ENCODE assay signal across 16 cellular contexts in genomic region chr17:51435171-51435552, GRCh38.
DNase-seq lines count a peak whose midpoint lies in the region; ATAC-seq, FAIRE-seq and TF ChIP-seq lines count a peak whose summit lies in the region.
"Had no signal": no experiment of that assay in that cellular context is flagged by ENCODE, and none has a peak within 500 bp of the region (broad histone marks: within the 10 kb centered on the region; RNA-seq: fewer than 3 reads in every experiment).

No MANE protein-coding gene starts in this region.

- POLR2A ChIA-PET in CD4-positive, alpha-beta T cell (lab: Charles Lee) = no interaction called here

- intact Hi-C loops in CD4-positive, alpha-beta T cell (cut with DNase I, micrococcal nuclease) = no loop called here
- intact Hi-C loops in head of caudate nucleus (cut with DNase I) = no loop called here

- H3K27ac ChIP-seq in CD4-positive, alpha-beta T cell (ENCODE audit: low read depth, low read length) = no peak overlapping the region
- H3K27ac ChIP-seq: body of pancreas, heart right ventricle, transverse colon had no signal

- no peaks in the 10 kb centered on the region for H3K9me3 Mint-ChIP-seq in activated CD8-positive, alpha-beta memory T cell treated with anti-CD3 and anti-CD28 coated beads, Interleukin-2, amount 10 ng/mL, durations not matched to agents 7 days and 5 days (ENCODE audit: low read depth)
- H3K9me3 Mint-ChIP-seq in CD4-positive, alpha-beta T cell = no peaks in the 10 kb centered on the region

- H3K36me3 Mint-ChIP-seq in activated CD8-positive, alpha-beta memory T cell treated with anti-CD3 and anti-CD28 coated beads, Interleukin-2, amount 10 ng/mL, durations not matched to agents 7 days and 5 days = no peaks in the 10 kb centered on the region
- H3K36me3 Mint-ChIP-seq in CD4-positive, alpha-beta T cell (ENCODE audit: low read depth) = no peaks in the 10 kb centered on the region
- H3K36me3 Mint-ChIP-seq: mesothelial cell of epicardium had no signal

- H3K9me3 ChIP-seq in CD4-positive, alpha-beta T cell (ENCODE audit: control insufficient read depth, low read length) = no peaks in the 10 kb centered on the region
- H3K9me3 ChIP-seq: body of pancreas, transverse colon had no signal

- H3K27me3 ChIP-seq in CD4-positive, alpha-beta T cell (ENCODE audit: control insufficient read depth, insufficient read depth, low read length) = no peaks in the 10 kb centered on the region
- H3K27me3 ChIP-seq: body of pancreas, heart right ventricle, transverse colon had no signal

- no peak for FAIRE-seq in H54 (lab: Jason Lieb, UNC)
- FAIRE-seq: G401.6, keratinocyte had no signal

- no peak for ATAC-seq in activated CD8-positive, alpha-beta memory T cell treated with anti-CD3 and anti-CD28 coated beads, Interleukin-2, amount 10 ng/mL, durations not matched to agents 7 days and 5 days
- no peak for ATAC-seq in CD4-positive, alpha-beta T cell (ENCODE audit: poor library complexity)
- ATAC-seq in GM21717 (IDR thresholded peaks at IDR 0.05; ENCODE audit: unreplicated experiment) = no peak

- H3K27ac Mint-ChIP-seq in activated CD8-positive, alpha-beta memory T cell treated with anti-CD3 and anti-CD28 coated beads, Interleukin-2, amount 10 ng/mL, durations not matched to agents 7 days and 5 days = peak overlapping the region; percentile 14
- peak overlapping the region; percentile 63 for H3K27ac Mint-ChIP-seq in CD4-positive, alpha-beta T cell
- H3K27ac Mint-ChIP-seq: mesothelial cell of epicardium had no signal

- no peak overlapping the region for H3K4me3 Mint-ChIP-seq in activated CD8-positive, alpha-beta memory T cell treated with anti-CD3 and anti-CD28 coated beads, Interleukin-2, amount 10 ng/mL, durations not matched to agents 7 days and 5 days
- H3K4me3 Mint-ChIP-seq in CD4-positive, alpha-beta T cell = peak overlapping the region; percentile 30
- H3K4me3 Mint-ChIP-seq: mesothelial cell of epicardium, neural crest cell had no signal

- TF ChIP-seq POLR2A in H54 (IDR thresholded peaks at IDR 0.05; ENCODE audit: low read depth, low read length) = no peak

- no peak for DNase-seq in activated CD8-positive, alpha-beta memory T cell treated with anti-CD3 and anti-CD28 coated beads, Interleukin-2, amount 10 ng/mL, durations not matched to agents 7 days and 5 days
- DNase-seq in activated CD8-positive, alpha-beta memory T cell treated with anti-CD3 and anti-CD28 coated beads for 24 hours = no peak
- no peak for DNase-seq in CD4-positive, alpha-beta T cell
- DNase-seq in T-helper 22 cell (ENCODE audit: low read depth) (peak; percentile 64), head of caudate nucleus (peak in 36 of 42 donors; percentile 3 to 74 (median 43)), H54 (ENCODE audit: insufficient read length, low spot score) (no peak), kidney glomerular epithelial cell (lab: John Stamatoyannopoulos, UW) (no peak)
- DNase-seq: activated gamma-delta T cell treated with Interleukin-2 at 50 U/mL for 16 hours had no signal

- peaks cover 17% of the 10 kb centered on the region for H3K4me1 Mint-ChIP-seq in activated CD8-positive, alpha-beta memory T cell treated with anti-CD3 and anti-CD28 coated beads, Interleukin-2, amount 10 ng/mL, durations not matched to agents 7 days and 5 days
- peaks cover 52% of the 10 kb centered on the region for H3K4me1 Mint-ChIP-seq in CD4-positive, alpha-beta T cell (ENCODE audit: low read depth)

- CTCF ChIA-PET in activated CD8-positive, alpha-beta memory T cell treated with anti-CD3 and anti-CD28 coated beads, Interleukin-2, amount 10 ng/mL, durations not matched to agents 7 days and 5 days (lab: Charles Lee) = interaction anchor here (1.1 to 2.8 kb wide), 3 partner anchors 26 to 63 kb away, joined by 3 to 9 read pairs (median 4); no protein-coding TSS in a partner anchor
- CTCF ChIA-PET in CD4-positive, alpha-beta T cell (lab: Charles Lee) = interaction anchor here (1.1 to 2.7 kb wide), 3 partner anchors 8 to 63 kb away, joined by 4 to 12 read pairs (median 6); no protein-coding TSS in a partner anchor

- H3K27me3 Mint-ChIP-seq in activated CD8-positive, alpha-beta memory T cell treated with anti-CD3 and anti-CD28 coated beads, Interleukin-2, amount 10 ng/mL, durations not matched to agents 7 days and 5 days = peaks cover 3% of the 10 kb centered on the region
- H3K27me3 Mint-ChIP-seq in CD4-positive, alpha-beta T cell = no peaks in the 10 kb centered on the region

- no peak for TF ChIP-seq CTCF in CD4-positive, alpha-beta T cell (IDR thresholded peaks at IDR 0.05)

Comparison
In these comparisons a context has a peak if more than half of its experiments do, and no peak if none do; other contexts are left out.
1. DNase-seq: peak in T-helper 22 cell (single experiment) and head of caudate nucleus (36 of 42); none in activated CD8-positive, alpha-beta memory T cell treated with anti-CD3 and anti-CD28 coated beads, Interleukin-2, amount 10 ng/mL, durations not matched to agents 7 days and 5 days (single experiment), activated CD8-positive, alpha-beta memory T cell treated with anti-CD3 and anti-CD28 coated beads for 24 hours (single experiment), CD4-positive, alpha-beta T cell (0 of 10), H54 (single experiment) and kidney glomerular epithelial cell (single experiment).